ENCODE assay signal across 17 cellular contexts in genomic region chr11:115699326-115699725, GRCh38.
DNase-seq lines count a peak whose midpoint lies in the region; ATAC-seq and TF ChIP-seq lines count a peak whose summit lies in the region.
"Had no signal": no experiment of that assay in that cellular context is flagged by ENCODE, and none has a peak within 500 bp of the region (broad histone marks: within the 10 kb centered on the region; RNA-seq: fewer than 3 reads in every experiment).

No MANE protein-coding gene starts in this region.

- H3K4me3 ChIP-seq in heart right ventricle (no peak overlapping the region), neural progenitor cell (no peak overlapping the region), tibial artery (no peak overlapping the region)
- H3K4me3 ChIP-seq: HAP-1, MG63 had no signal

- H2AFZ ChIP-seq in neural progenitor cell (replicated peaks), result no peak overlapping the region

- peaks cover 3% of the 10 kb centered on the region for H4K20me1 ChIP-seq in neural progenitor cell (ENCODE audit: low read depth)

- H3K36me3 Mint-ChIP-seq in neural progenitor cell, result no peaks in the 10 kb centered on the region

- no peak for DNase-seq in Right ventricle myocardium inferior (ENCODE audit: missing footprints)
- no peak for DNase-seq in left ventricle myocardium superior
- DNase-seq in heart right ventricle, result no peak
- no peak for DNase-seq in neural progenitor cell (ENCODE audit: low spot score)
- no peak for DNase-seq in tibial artery
- DNase-seq in NCI-H1417 (lab: John Stamatoyannopoulos, UW), result no peak
- no peak for DNase-seq in globus pallidus (ENCODE audit: low spot score)
- DNase-seq: BE2C; Calu3; CD4-positive, alpha-beta T cell; DMS53; NCI-H1092; NCI-H524 treated with DMSO at 0.1 percent for 48 hours had no signal

- no peak overlapping the region for H3K4me2 ChIP-seq in neural progenitor cell

- H3K27ac Mint-ChIP-seq in neural progenitor cell, result peak overlapping the region; percentile 63
- H3K27ac Mint-ChIP-seq: CD4-positive, alpha-beta T cell had no signal

- H3K4me1 ChIP-seq in heart right ventricle, result peaks cover 6 to 36% (median 16%) of the 10 kb centered on the region in 9 donors
- H3K4me1 ChIP-seq in neural progenitor cell, result peaks cover 42% of the 10 kb centered on the region
- peaks cover 0 to 25% (median 16%) of the 10 kb centered on the region in 4 donors for H3K4me1 ChIP-seq in tibial artery
- H3K4me1 ChIP-seq: HAP-1 had no signal

- H3K4me3 Mint-ChIP-seq in neural progenitor cell, result no peak overlapping the region
- H3K4me3 Mint-ChIP-seq: CD4-positive, alpha-beta T cell had no signal

- H3K79me2 ChIP-seq in neural progenitor cell (ENCODE audit: low read depth), result no peaks in the 10 kb centered on the region

- H3K9me3 ChIP-seq in heart right ventricle (no peaks in the 10 kb centered on the region), neural progenitor cell (ENCODE audit: low read depth) (no peaks in the 10 kb centered on the region), tibial artery (no peaks in the 10 kb centered on the region)
- H3K9me3 ChIP-seq: BE2C, HAP-1, MG63 had no signal

- H3K9ac ChIP-seq in neural progenitor cell, result no peak overlapping the region

- peaks cover 70% of the 10 kb centered on the region for H3K4me1 Mint-ChIP-seq in neural progenitor cell

- H3K27me3 ChIP-seq in heart right ventricle (no peaks in the 10 kb centered on the region), neural progenitor cell (no peaks in the 10 kb centered on the region), tibial artery (no peaks in the 10 kb centered on the region)
- H3K27me3 ChIP-seq: BE2C, MG63 had no signal

- H3K9me3 Mint-ChIP-seq in neural progenitor cell, result peaks cover 9% of the 10 kb centered on the region
- H3K9me3 Mint-ChIP-seq: CD4-positive, alpha-beta T cell had no signal

- TF ChIP-seq CTCF in heart right ventricle (IDR thresholded peaks at IDR 0.05), result no peak
- no peak for TF ChIP-seq CTCF in neural progenitor cell (IDR thresholded peaks at IDR 0.05)
- no peak for TF ChIP-seq CTCF in tibial artery (IDR thresholded peaks at IDR 0.05)

- 75 to 80% methylated on average over 5 of the region's 5 CpGs for WGBS in heart right ventricle, 2 donors

- H3K36me3 ChIP-seq in heart right ventricle, result no peaks in the 10 kb centered on the region
- no peaks in the 10 kb centered on the region for H3K36me3 ChIP-seq in neural progenitor cell
- no peaks in the 10 kb centered on the region for H3K36me3 ChIP-seq in tibial artery
- H3K36me3 ChIP-seq: BE2C, HAP-1, MG63 had no signal

- H3K27ac ChIP-seq in heart right ventricle (peak overlapping the region in 8 of 10 donors; percentile 20 to 77 (median 62)), neural progenitor cell (no peak overlapping the region), tibial artery (peak overlapping the region; percentile 32 to 34)
- H3K27ac ChIP-seq: 22Rv1 had no signal

- ATAC-seq in Right ventricle myocardium inferior (peak; percentile 1), left ventricle myocardium superior (no peak), heart right ventricle (peak in 1 of 8 donors; percentile 14), GM18498 (IDR thresholded peaks at IDR 0.05; ENCODE audit: unreplicated experiment) (no peak)

- intact Hi-C loops in Right ventricle myocardium inferior (cut with DNase I) (no loop called here), left ventricle myocardium superior (cut with micrococcal nuclease) (no loop called here), heart right ventricle (cut with DNase I) (no loop called here), tibial artery (cut with DNase I; ENCODE audit: low total_unique reads) (no loop called here)

- peaks cover 27% of the 10 kb centered on the region for H3F3A ChIP-seq in neural progenitor cell (ENCODE audit: low read depth)

- peaks cover 6% of the 10 kb centered on the region for H3K27me3 Mint-ChIP-seq in neural progenitor cell (ENCODE audit: insufficient read depth, low read depth)
- H3K27me3 Mint-ChIP-seq: CD4-positive, alpha-beta T cell had no signal
